Comparison of ENCODE assay signal across 12 cellular contexts in genomic region chr11:18669211-18669593, GRCh38. TPM values are rescaled to one million over a fixed set of nuclear protein-coding genes. Genes with fewer than 3 reads are reported as not detected.
DNase-seq lines count a peak whose midpoint lies in the region; ATAC-seq and TF ChIP-seq lines count a peak whose summit lies in the region.
"Had no signal": no experiment of that assay in that cellular context is flagged by ENCODE, and none has a peak within 500 bp of the region (broad histone marks: within the 10 kb centered on the region; RNA-seq: fewer than 3 reads in every experiment).

No MANE protein-coding gene starts in this region.

- TF ChIP-seq CTCF in GM23338 (conservative IDR thresholded peaks at IDR 0.05; ENCODE audit: low read depth in 2 of 2), result no peak
- TF ChIP-seq CTCF in fibroblast of villous mesenchyme (IDR thresholded peaks at IDR 0.05; ENCODE audit: insufficient read depth, low read depth, low read length), result no peak
- no peak for TF ChIP-seq CTCF in WERI-Rb-1 (IDR thresholded peaks at IDR 0.05; ENCODE audit: low read depth, low read length)

- H3K4me1 ChIP-seq in GM23338 (ENCODE audit: insufficient read depth) (peaks cover 10% of the 10 kb centered on the region), right cardiac atrium (ENCODE audit: control insufficient read depth, insufficient read depth, low read length) (no peaks in the 10 kb centered on the region)
- H3K4me1 ChIP-seq: colonic mucosa had no signal

- no peaks in the 10 kb centered on the region for H4K20me1 ChIP-seq in GM23338 (replicated peaks; ENCODE audit: insufficient read depth)
- H4K20me1 ChIP-seq: BLaER1 treated with 17β-estradiol and CSF1 and Interleukin-3, amounts not matched to agents 10 nM and 100 nM had no signal

- ATAC-seq in GM23338, result no peak
- no peak for ATAC-seq in right cardiac atrium

- peak overlapping the region; percentile 39; the same call in 1 of the 2 replicates for H2AFZ ChIP-seq in GM23338

- peaks cover 7% of the 10 kb centered on the region for H3K27me3 Mint-ChIP-seq in GM23338 (ENCODE audit: insufficient read depth, low read depth, poor library complexity)

- H3K79me2 ChIP-seq in GM23338 (replicated peaks; ENCODE audit: insufficient read depth), result no peaks in the 10 kb centered on the region

- no peaks in the 10 kb centered on the region for H3K9me3 Mint-ChIP-seq in GM23338

- no peaks in the 10 kb centered on the region for H3K36me3 Mint-ChIP-seq in GM23338 (ENCODE audit: low read depth)

- DNase-seq in A172 (ENCODE audit: low spot score) (peak; percentile 77), GM23338 (ENCODE audit: low spot score) (no peak), fibroblast of villous mesenchyme (ENCODE audit: low read depth) (peak; percentile 3), T1000 (lab: John Stamatoyannopoulos, UW) (no peak), right cardiac atrium (no peak), WERI-Rb-1 (no peak), NCI-H2107 (lab: John Stamatoyannopoulos, UW) (no peak)
- DNase-seq in activated CD4-positive, alpha-beta T cell treated with anti-CD3 and anti-CD28 coated beads, Interleukin-2, amount 50 U/mL, for 1 hour, result peak; percentile 8
- DNase-seq: colonic mucosa, NCI-H1417 treated with DMSO at 0.1 percent for 48 hours had no signal

- H3K4me2 ChIP-seq in GM23338, result no peak overlapping the region

- H3K4me1 Mint-ChIP-seq in GM23338, result peaks cover 16% of the 10 kb centered on the region

- 36% methylated on average over 2 of the region's 2 CpGs for WGBS in right cardiac atrium

- no peaks in the 10 kb centered on the region for H3K36me3 ChIP-seq in GM23338 (ENCODE audit: insufficient read depth)
- no peaks in the 10 kb centered on the region for H3K36me3 ChIP-seq in WERI-Rb-1
- H3K36me3 ChIP-seq: BLaER1 treated with 17β-estradiol and CSF1 and Interleukin-3, amounts not matched to agents 10 nM and 100 nM; colonic mucosa had no signal

- H3K4me3 Mint-ChIP-seq in GM23338, result no peak overlapping the region

- no peaks in the 10 kb centered on the region for H3F3A ChIP-seq in GM23338 (replicated peaks; ENCODE audit: low read depth)

- no peak overlapping the region for H3K4me3 ChIP-seq in GM23338
- H3K4me3 ChIP-seq in fibroblast of villous mesenchyme (ENCODE audit: low read depth, low read length), result no peak overlapping the region
- no peak overlapping the region for H3K4me3 ChIP-seq in right cardiac atrium (ENCODE audit: low read length)
- no peak overlapping the region for H3K4me3 ChIP-seq in WERI-Rb-1 (ENCODE audit: low read depth, low read length)
- H3K4me3 ChIP-seq: BLaER1 treated with 17β-estradiol and CSF1 and Interleukin-3, amounts not matched to agents 10 nM and 100 nM; colonic mucosa; skin epidermis had no signal

- no peak overlapping the region for H3K27ac Mint-ChIP-seq in GM23338

- intact Hi-C loops in right cardiac atrium (cut with DNase I), result no loop called here

- H3K9me2 ChIP-seq in GM23338 (ENCODE audit: insufficient read depth), result no peaks in the 10 kb centered on the region

- no peaks in the 10 kb centered on the region for H3K27me3 ChIP-seq in GM23338 (ENCODE audit: insufficient read depth)
- no peaks in the 10 kb centered on the region for H3K27me3 ChIP-seq in right cardiac atrium (ENCODE audit: control insufficient read depth, insufficient read depth)
- no peaks in the 10 kb centered on the region for H3K27me3 ChIP-seq in WERI-Rb-1 (ENCODE audit: insufficient read depth, low read depth, severe bottlenecking)
- H3K27me3 ChIP-seq: BLaER1 treated with 17β-estradiol and CSF1 and Interleukin-3, amounts not matched to agents 10 nM and 100 nM; colonic mucosa had no signal

- no peak overlapping the region for H3K27ac ChIP-seq in GM23338 (ENCODE audit: low read depth)
- no peak overlapping the region for H3K27ac ChIP-seq in right cardiac atrium (ENCODE audit: low read length)
- no peak overlapping the region for H3K27ac ChIP-seq in WERI-Rb-1
- H3K27ac ChIP-seq: colonic mucosa had no signal

- H3K9me3 ChIP-seq in right cardiac atrium (ENCODE audit: control insufficient read depth, low read length), result no peaks in the 10 kb centered on the region
- H3K9me3 ChIP-seq in WERI-Rb-1 (ENCODE audit: severe bottlenecking), result no peaks in the 10 kb centered on the region
- H3K9me3 ChIP-seq: colonic mucosa had no signal

TF ChIP-seq in GM23338, 12 proteins besides CTCF, POLR2A, EP300 and RAD21 (continues in another document):
- TF ChIP-seq POLR2AphosphoS5 (IDR thresholded peaks at IDR 0.05; ENCODE audit: low read depth), result no peak
- TF ChIP-seq NANOG (IDR thresholded peaks at IDR 0.05; ENCODE audit: borderline replicate concordance), result no peak
- TF ChIP-seq ETS1 (IDR thresholded peaks at IDR 0.05), result no peak
- no peak for TF ChIP-seq STAT1 (IDR thresholded peaks at IDR 0.05; ENCODE audit: unreplicated experiment)
- TF ChIP-seq REST (IDR thresholded peaks at IDR 0.05; ENCODE audit: unreplicated experiment), result no peak
- TF ChIP-seq EZH2 (IDR thresholded peaks at IDR 0.05; ENCODE audit: low read depth, unreplicated experiment), result no peak
- TF ChIP-seq ZNF331 (CRISPR knock-in tag; IDR thresholded peaks at IDR 0.05; ENCODE audit: low read depth), result no peak
- no peak for TF ChIP-seq CREB1 (CRISPR knock-in tag; IDR thresholded peaks at IDR 0.05; ENCODE audit: low read depth)
- TF ChIP-seq ZNF114 (CRISPR knock-in tag; IDR thresholded peaks at IDR 0.05), result no peak

RNA-seq across cellular contexts. Expression of gene TMEM86A, which starts 29.4 kb away (rescaled TPM):
- 1.7 and 2.8 TPM in 2 replicates for total RNA-seq in A172 (2014; rRNA removed; shearing (Covaris generic))
- 0.45 and 0.70 TPM in 2 replicates for total RNA-seq in GM23338 (2014; rRNA removed; shearing (Covaris generic))
- polyA plus RNA-seq in GM23338 (2016; fragmentation: Nextera tagmentation; extraction: Ambion mirVana) (0.91 and 0.99 TPM in 2 replicates), right cardiac atrium (3.6 TPM)
- total RNA-seq in fibroblast of villous mesenchyme (0.32 and 0.43 TPM in 2 replicates), right cardiac atrium (1 to 10 TPM; 4.6 to 6.8 (median 5.1) TPM)

RNA-seq across cellular contexts. Expression of gene SPTY2D1, which starts 35.1 kb away (rescaled TPM):
- total RNA-seq in A172 (2014; rRNA removed; shearing (Covaris generic)), result 21.0 and 26.3 TPM in 2 replicates
- total RNA-seq in GM23338 (2014; rRNA removed; shearing (Covaris generic)), result 14.1 TPM in 2 replicates
- polyA plus RNA-seq in GM23338 (2016; fragmentation: Nextera tagmentation; extraction: Ambion mirVana) (5.4 and 5.9 TPM in 2 replicates), right cardiac atrium (4.3 TPM)
- total RNA-seq in fibroblast of villous mesenchyme (17.7 and 20.7 TPM in 2 replicates), right cardiac atrium (10 to 100 TPM; 10.1 to 13.5 (median 12.3) TPM)

RNA-seq across cellular contexts. Expression of gene IGSF22, which starts 56.8 kb away (rescaled TPM):
- not detected in 2 replicates for total RNA-seq in A172 (2014; rRNA removed; shearing (Covaris generic))
- total RNA-seq in GM23338 (2014; rRNA removed; shearing (Covaris generic)), result not detected in 2 replicates
- polyA plus RNA-seq in GM23338 (2016; fragmentation: Nextera tagmentation; extraction: Ambion mirVana) (0.37 and 0.85 TPM in 2 replicates), right cardiac atrium (0.66 TPM)
- total RNA-seq in fibroblast of villous mesenchyme (under 0.01 and 1.3 TPM in 2 replicates), right cardiac atrium (1 to 10 TPM; 1.0 to 1.3 (median 1.1) TPM)

Comparison
In these comparisons a context has a peak if more than half of its experiments do, and no peak if none do; other contexts are left out.
1. DNase-seq: peak in A172 (single experiment), activated CD4-positive, alpha-beta T cell treated with anti-CD3 and anti-CD28 coated beads, Interleukin-2, amount 50 U/mL, for 1 hour (single experiment) and fibroblast of villous mesenchyme (single experiment); none in GM23338 (single experiment), T1000 (single experiment), right cardiac atrium (0 of 3), WERI-Rb-1 (single experiment) and NCI-H2107 (single experiment).